ENCODE assay signal across 8 cellular contexts in genomic region chr3:152331018-152331541, GRCh38.
DNase-seq lines count a peak whose midpoint lies in the region; ATAC-seq, FAIRE-seq and TF ChIP-seq lines count a peak whose summit lies in the region.

No MANE protein-coding gene starts in this region.

- H3K4me1 Mint-ChIP-seq in activated T-cell treated with anti-CD3 and anti-CD28 coated beads, Interleukin-2, amount 50 U/mL, for 24 hours (ENCODE audit: low read depth): peaks cover 89% of the 10 kb centered on the region
- peaks cover 10% of the 10 kb centered on the region for H3K4me1 Mint-ChIP-seq in type B pancreatic cell (ENCODE audit: unreplicated experiment)

- H3K27ac ChIP-seq in ascending aorta: peak overlapping the region; percentile 79 to 91
- H3K27ac ChIP-seq in kidney (ENCODE audit: low read depth in 2 of 2, low read length in 2 of 2): peak overlapping the region; percentile 9 to 58
- H3K27ac ChIP-seq in prostate gland: peak overlapping the region in 1 of 2 donors; percentile 24

- FAIRE-seq in kidney (lab: Jason Lieb, UNC): peak; percentile 66

- H3K9me3 Mint-ChIP-seq in activated T-cell treated with anti-CD3 and anti-CD28 coated beads, Interleukin-2, amount 50 U/mL, for 24 hours: no peaks in the 10 kb centered on the region
- H3K9me3 Mint-ChIP-seq in type B pancreatic cell: no peaks in the 10 kb centered on the region

- H3K27me3 ChIP-seq in ascending aorta (no peaks in the 10 kb centered on the region), prostate gland (replicated peaks; ENCODE audit: insufficient read depth) (no peaks in the 10 kb centered on the region)

- no peak overlapping the region for H3K9ac ChIP-seq in kidney (ENCODE audit: low read length in 2 of 2)

- intact Hi-C loops in ascending aorta (cut with DNase I): loop anchor here (5.0 kb wide), 1 partner anchor 71 kb away; no protein-coding TSS in a partner anchor
- intact Hi-C loops in kidney (cut with DNase I): no loop called here
- intact Hi-C loops in prostate gland (cut with DNase I): no loop called here

- H3K36me3 Mint-ChIP-seq in activated T-cell treated with anti-CD3 and anti-CD28 coated beads, Interleukin-2, amount 50 U/mL, for 24 hours (ENCODE audit: low read depth): peaks cover 74% of the 10 kb centered on the region
- H3K36me3 Mint-ChIP-seq in type B pancreatic cell: peaks cover 5% of the 10 kb centered on the region

- no peak for DNase-seq in activated T-cell treated with anti-CD3 and anti-CD28 coated beads, Interleukin-2, amount 50 U/mL, for 24 hours
- no peak for DNase-seq in activated T-cell treated with anti-CD3 and anti-CD28 coated beads, Interleukin-2, amount 50 U/mL, for 48 hours
- DNase-seq in ascending aorta (ENCODE audit: low spot score in 2 of 2) (no peak), kidney (no peak), type B pancreatic cell (ENCODE audit: extremely low spot score, unreplicated experiment) (no peak), prostate gland (ENCODE audit: low spot score) (no peak)
- no peak for DNase-seq in activated CD4-positive, alpha-beta T cell treated with anti-CD3 and anti-CD28 coated beads for 48 hours

- H3K4me1 ChIP-seq in ascending aorta: peaks cover 7 to 75% of the 10 kb centered on the region in 2 donors
- peaks cover 4 to 5% of the 10 kb centered on the region in 2 donors for H3K4me1 ChIP-seq in kidney (ENCODE audit: control insufficient read depth in 1 of 2, insufficient read depth in 1 of 2, low read depth in 1 of 2, low read length in 2 of 2)
- H3K4me1 ChIP-seq in prostate gland (replicated peaks): peaks cover 3% of the 10 kb centered on the region

- ATAC-seq in HG03521 (IDR thresholded peaks at IDR 0.05; ENCODE audit: unreplicated experiment): no peak

- no peaks in the 10 kb centered on the region for H3K9me3 ChIP-seq in ascending aorta
- H3K9me3 ChIP-seq in kidney (ENCODE audit: control insufficient read depth in 1 of 2, low read length in 2 of 2): no peaks in the 10 kb centered on the region
- no peaks in the 10 kb centered on the region for H3K9me3 ChIP-seq in prostate gland

- WGBS in prostate gland: 78% methylated on average over 2 of the region's 2 CpGs

- H3K36me3 ChIP-seq in ascending aorta (peaks cover 0 to 3% of the 10 kb centered on the region in 2 donors), kidney (ENCODE audit: control insufficient read depth in 1 of 2, insufficient read depth in 2 of 2, low read length in 2 of 2) (no peaks in the 10 kb centered on the region), prostate gland (no peaks in the 10 kb centered on the region)

- H3K4me3 Mint-ChIP-seq in activated T-cell treated with anti-CD3 and anti-CD28 coated beads, Interleukin-2, amount 50 U/mL, for 24 hours: peak overlapping the region; percentile 45
- no peak overlapping the region for H3K4me3 Mint-ChIP-seq in type B pancreatic cell

- H3K27me3 Mint-ChIP-seq in activated T-cell treated with anti-CD3 and anti-CD28 coated beads, Interleukin-2, amount 50 U/mL, for 24 hours: no peaks in the 10 kb centered on the region
- no peaks in the 10 kb centered on the region for H3K27me3 Mint-ChIP-seq in type B pancreatic cell

- TF ChIP-seq CTCF in ascending aorta (IDR thresholded peaks at IDR 0.05) (no peak), kidney (IDR thresholded peaks at IDR 0.05; ENCODE audit: borderline replicate concordance, extremely low read depth, insufficient read depth) (no peak), type B pancreatic cell (conservative IDR thresholded peaks at IDR 0.05) (no peak), prostate gland (IDR thresholded peaks at IDR 0.05) (no peak)

- no peak for TF ChIP-seq POLR2A in prostate gland (IDR thresholded peaks at IDR 0.05)

- H3K27ac Mint-ChIP-seq in activated T-cell treated with anti-CD3 and anti-CD28 coated beads, Interleukin-2, amount 50 U/mL, for 24 hours: peak overlapping the region; percentile 96
- peak overlapping the region; percentile 45 for H3K27ac Mint-ChIP-seq in type B pancreatic cell

- H3K4me3 ChIP-seq in ascending aorta (peak overlapping the region in 1 of 2 donors; percentile 16), kidney (ENCODE audit: low read length in 2 of 2) (no peak overlapping the region), prostate gland (no peak overlapping the region)
